Comparison of ENCODE assay signal across 8 cellular contexts in genomic region chr19:44753619-44753931, GRCh38. TPM values are rescaled to one million over a fixed set of nuclear protein-coding genes. Genes with fewer than 3 reads are reported as not detected.
A peak's percentile ranks its signal among the peaks of the same experiment; 100 is the strongest.
DNase-seq lines count a peak whose midpoint lies in the region; ATAC-seq and TF ChIP-seq lines count a peak whose summit lies in the region.

No MANE protein-coding gene starts in this region.

- H3K27ac Mint-ChIP-seq in HFFc6: peak overlapping the region; percentile 88
- peak overlapping the region; percentile 96 for H3K27ac Mint-ChIP-seq in activated CD8-positive, alpha-beta T cell treated with anti-CD3 and anti-CD28 coated beads, Interleukin-2, amount 10 ng/mL, durations not matched to agents 7 days and 5 days

- no peaks in the 10 kb centered on the region for H3K9me3 ChIP-seq in right cardiac atrium (ENCODE audit: control insufficient read depth, low read length)
- no peaks in the 10 kb centered on the region for H3K9me3 ChIP-seq in spleen
- H3K9me3 ChIP-seq in mucosa of descending colon: no peaks in the 10 kb centered on the region

- ATAC-seq in activated CD8-positive, alpha-beta T cell treated with anti-CD3 and anti-CD28 coated beads, Interleukin-2, amount 10 ng/mL, durations not matched to agents 7 days and 5 days: no peak
- ATAC-seq in right cardiac atrium (no peak), mucosa of descending colon (no peak)

- H3K36me3 ChIP-seq in spleen (peaks cover 0 to 67% (median 53%) of the 10 kb centered on the region in 6 donors), mucosa of descending colon (ENCODE audit: low read depth) (no peaks in the 10 kb centered on the region)

- intact Hi-C loops in right cardiac atrium (cut with DNase I): no loop called here
- intact Hi-C loops in spleen (cut with DNase I; ENCODE audit: low total_unique reads): no loop called here
- intact Hi-C loops in mucosa of descending colon (cut with DNase I, micrococcal nuclease): no loop called here

- H3K4me3 ChIP-seq in right cardiac atrium (ENCODE audit: low read length): peak overlapping the region; percentile 61
- peak overlapping the region; percentile 45 to 85 (median 58) for H3K4me3 ChIP-seq in spleen
- no peak overlapping the region for H3K4me3 ChIP-seq in mucosa of descending colon

- peaks cover 2% of the 10 kb centered on the region; the same call in 1 of the 2 replicates for H3K27me3 Mint-ChIP-seq in HFFc6 (ENCODE audit: insufficient read depth)
- no peaks in the 10 kb centered on the region for H3K27me3 Mint-ChIP-seq in activated CD8-positive, alpha-beta T cell treated with anti-CD3 and anti-CD28 coated beads, Interleukin-2, amount 10 ng/mL, durations not matched to agents 7 days and 5 days (ENCODE audit: low read depth)

- DNase-seq in HFFc6 (no peak), right cardiac atrium (no peak), spleen (no peak), GM10266 (ENCODE audit: extremely low spot score) (no peak), mucosa of descending colon (no peak), SKM-1 treated with dmso at 0.1 percent for 144 hours (lab: John Stamatoyannopoulos, UW; ENCODE audit: unreplicated experiment) (no peak), H4 (ENCODE audit: low spot score) (no peak)
- DNase-seq in activated CD8-positive, alpha-beta T cell treated with anti-CD3 and anti-CD28 coated beads, Interleukin-2, amount 10 ng/mL, durations not matched to agents 7 days and 5 days: no peak

- no peaks in the 10 kb centered on the region for H3K27me3 ChIP-seq in right cardiac atrium (ENCODE audit: control insufficient read depth, insufficient read depth)
- no peaks in the 10 kb centered on the region for H3K27me3 ChIP-seq in spleen (replicated peaks in 1 of 7)

- peaks cover 24% of the 10 kb centered on the region for H3K36me3 Mint-ChIP-seq in HFFc6 (ENCODE audit: low read depth)
- peaks cover 64% of the 10 kb centered on the region for H3K36me3 Mint-ChIP-seq in activated CD8-positive, alpha-beta T cell treated with anti-CD3 and anti-CD28 coated beads, Interleukin-2, amount 10 ng/mL, durations not matched to agents 7 days and 5 days (ENCODE audit: low read depth)

- H3K27ac ChIP-seq in right cardiac atrium (ENCODE audit: low read length) (peak overlapping the region; percentile 81), spleen (peak overlapping the region; percentile 93 to 99 (median 97))

- H3K9me3 Mint-ChIP-seq in HFFc6: no peaks in the 10 kb centered on the region
- no peaks in the 10 kb centered on the region for H3K9me3 Mint-ChIP-seq in activated CD8-positive, alpha-beta T cell treated with anti-CD3 and anti-CD28 coated beads, Interleukin-2, amount 10 ng/mL, durations not matched to agents 7 days and 5 days (ENCODE audit: insufficient read depth)

- POLR2A ChIA-PET in activated CD8-positive, alpha-beta T cell treated with anti-CD3 and anti-CD28 coated beads, Interleukin-2, amount 10 ng/mL, durations not matched to agents 7 days and 5 days (lab: Charles Lee): interaction anchor here (0.8 to 1.3 kb wide), 4 partner anchors 10 to 30 kb away, joined by 3 to 7 read pairs (median 5); no protein-coding TSS in a partner anchor

- WGBS in right cardiac atrium: under 1% methylated on average over 12 of the region's 12 CpGs
- WGBS in spleen, 5 donors: 1 to 2% (median 1%) methylated on average over 7 to 12 of the region's 12 CpGs

- TF ChIP-seq POLR2A in spleen (IDR thresholded peaks at IDR 0.05): no peak

- peaks cover 63% of the 10 kb centered on the region for H3K4me1 Mint-ChIP-seq in HFFc6 (ENCODE audit: low read depth)
- H3K4me1 Mint-ChIP-seq in activated CD8-positive, alpha-beta T cell treated with anti-CD3 and anti-CD28 coated beads, Interleukin-2, amount 10 ng/mL, durations not matched to agents 7 days and 5 days (ENCODE audit: low read depth): peaks cover 70% of the 10 kb centered on the region

- no peak for TF ChIP-seq CTCF in HFFc6 (IDR thresholded peaks at IDR 0.05)
- peak in 1 of 11 experiments; percentile 5 for TF ChIP-seq CTCF in spleen (IDR thresholded peaks at IDR 0.05 in 8 of 11, conservative IDR thresholded peaks at IDR 0.05 in 3 of 11)
- no peak for TF ChIP-seq CTCF in GM10266 (IDR thresholded peaks at IDR 0.05; ENCODE audit: control insufficient read depth, insufficient read depth, low read depth, missing control alignments)
- no peak for TF ChIP-seq CTCF in mucosa of descending colon (IDR thresholded peaks at IDR 0.05)

- H3K4me1 ChIP-seq in right cardiac atrium (ENCODE audit: control insufficient read depth, insufficient read depth, low read length) (peaks cover 31% of the 10 kb centered on the region), spleen (peaks cover 55 to 97% (median 87%) of the 10 kb centered on the region in 6 donors), mucosa of descending colon (ENCODE audit: low read depth) (peaks cover 52% of the 10 kb centered on the region)

- CTCF ChIA-PET in activated CD8-positive, alpha-beta T cell treated with anti-CD3 and anti-CD28 coated beads, Interleukin-2, amount 10 ng/mL, durations not matched to agents 7 days and 5 days (lab: Charles Lee): interaction anchor here (1.8 to 8.9 kb wide), 4 partner anchors 13 to 31 kb away, joined by 6 to 79 read pairs (median 35); no protein-coding TSS in a partner anchor

- peak overlapping the region; percentile 84 for H3K4me3 Mint-ChIP-seq in HFFc6
- H3K4me3 Mint-ChIP-seq in activated CD8-positive, alpha-beta T cell treated with anti-CD3 and anti-CD28 coated beads, Interleukin-2, amount 10 ng/mL, durations not matched to agents 7 days and 5 days: peak overlapping the region; percentile 89

RNA-seq across cellular contexts. Expression of gene BCL3, which starts 5.1 kb away (rescaled TPM):
- 10 to 100 TPM; 12.9 to 20.1 (median 16.7) TPM for total RNA-seq in HFFc6 (2021; fragmentation: NEBNext Ultra II Directional; extraction: Animal tissue kit (Norgen Biotek cat#: 25700))
- 10 to 100 TPM; 22.4 to 25.1 TPM for total RNA-seq in activated CD8-positive, alpha-beta T cell treated with anti-CD3 and anti-CD28 coated beads, Interleukin-2, amount 10 ng/mL, durations not matched to agents 7 days and 5 days
- total RNA-seq in right cardiac atrium (10 to 100 TPM; 14.9 to 39.4 (median 17.9) TPM), spleen (100 to 1,000 TPM in 4 of 7 donors, 10 to 100 TPM in 3; 64.3 to 229 (median 145) TPM), mucosa of descending colon (100 to 1,000 TPM in 1 of 3 donors, 10 to 100 TPM in 2; 78.9 to 145 (median 90.6) TPM)
- polyA plus RNA-seq in right cardiac atrium (25.8 TPM), spleen (10 to 100 TPM; 26.5 to 56.7 (median 37.7) TPM)
- 7.8 and 11.6 TPM in 2 replicates for total RNA-seq in H4 (2014; rRNA removed; shearing (Covaris generic))

RNA-seq across cellular contexts. Expression of gene CBLC, which starts 24.1 kb away (rescaled TPM):
- not detected for total RNA-seq in HFFc6 (2021; fragmentation: NEBNext Ultra II Directional; extraction: Animal tissue kit (Norgen Biotek cat#: 25700))
- not detected for total RNA-seq in activated CD8-positive, alpha-beta T cell treated with anti-CD3 and anti-CD28 coated beads, Interleukin-2, amount 10 ng/mL, durations not matched to agents 7 days and 5 days
- total RNA-seq in right cardiac atrium: not detected
- polyA plus RNA-seq in right cardiac atrium: not detected
- total RNA-seq in spleen: not detected
- polyA plus RNA-seq in spleen: not detected
- 10 to 100 TPM; 36.5 to 92.6 (median 59.1) TPM for total RNA-seq in mucosa of descending colon
- not detected in 2 replicates for total RNA-seq in H4 (2014; rRNA removed; shearing (Covaris generic))

RNA-seq across cellular contexts. Expression of gene CEACAM16, which starts 54.6 kb away (rescaled TPM):
- total RNA-seq in HFFc6 (2021; fragmentation: NEBNext Ultra II Directional; extraction: Animal tissue kit (Norgen Biotek cat#: 25700)): not detected
- total RNA-seq in activated CD8-positive, alpha-beta T cell treated with anti-CD3 and anti-CD28 coated beads, Interleukin-2, amount 10 ng/mL, durations not matched to agents 7 days and 5 days: not detected
- not detected for total RNA-seq in right cardiac atrium
- not detected for polyA plus RNA-seq in right cardiac atrium
- total RNA-seq in spleen: not detected
- polyA plus RNA-seq in spleen: not detected
- under 1 TPM in 1 of 3 donors, not detected in 2; 0.17 TPM for total RNA-seq in mucosa of descending colon
- not detected in 2 replicates for total RNA-seq in H4 (2014; rRNA removed; shearing (Covaris generic))

RNA-seq across cellular contexts. Expression of gene BCAM, which starts 55.3 kb away (rescaled TPM):
- 1 to 10 TPM; 5.5 to 6.2 (median 6.0) TPM for total RNA-seq in HFFc6 (2021; fragmentation: NEBNext Ultra II Directional; extraction: Animal tissue kit (Norgen Biotek cat#: 25700))
- not detected for total RNA-seq in activated CD8-positive, alpha-beta T cell treated with anti-CD3 and anti-CD28 coated beads, Interleukin-2, amount 10 ng/mL, durations not matched to agents 7 days and 5 days
- total RNA-seq in right cardiac atrium (100 to 1,000 TPM in 1 of 4 donors, 10 to 100 TPM in 3; 69.9 to 130 (median 80.1) TPM), spleen (10 to 100 TPM; 26.3 to 64.8 (median 55.6) TPM), mucosa of descending colon (10 to 100 TPM; 16.3 to 25.1 (median 20.3) TPM)
- polyA plus RNA-seq in right cardiac atrium (107 TPM), spleen (10 to 100 TPM in 1 of 3 donors, 1 to 10 TPM in 2; 4.9 to 28.6 (median 8.0) TPM)
- total RNA-seq in H4 (2014; rRNA removed; shearing (Covaris generic)): 5.8 and 6.2 TPM in 2 replicates

Comparison
In these comparisons a context has a peak if more than half of its experiments do, and no peak if none do; other contexts are left out.
1. RNA of gene CBLC, which starts 24.1 kb away (total RNA-seq): 36.5 to 92.6 TPM in mucosa of descending colon; not detected in activated CD8-positive, alpha-beta T cell treated with anti-CD3 and anti-CD28 coated beads, Interleukin-2, amount 10 ng/mL, durations not matched to agents 7 days and 5 days, not detected in HFFc6, not detected in right cardiac atrium, not detected in spleen and not detected in H4; every median in the first group is over 10 times any median in the second.